Comparison of ENCODE assay signal across 8 cellular contexts in genomic region chr3:159322322-159322939, GRCh38.
A peak's percentile ranks its signal among the peaks of the same experiment; 100 is the strongest.
DNase-seq lines count a peak whose midpoint lies in the region; ATAC-seq and TF ChIP-seq lines count a peak whose summit lies in the region.

No MANE protein-coding gene starts in this region.

- H3K4me3 ChIP-seq in AG04450 (ENCODE audit: low read depth, low read length) (no peak overlapping the region), GM12875 (ENCODE audit: low read depth, low read length) (no peak overlapping the region), SK-N-MC (no peak overlapping the region), tibial artery (no peak overlapping the region)

- DNase-seq in AG04450 (ENCODE audit: low read depth, low spot score) (no peak), SK-N-MC (ENCODE audit: low read depth, low spot score) (peak; percentile 10), glutamatergic neuron (peak; percentile 84), Kasumi-1 (lab: John Stamatoyannopoulos, UW) (no peak), tibial artery (no peak)
- peak in 2 of 3 donors; percentile 3 to 9 for DNase-seq in stimulated activated CD4-positive, alpha-beta T cell treated with anti-CD3 and anti-CD28 coated beads, TNF-alpha, amount 100 ng/mL, for 48 hours (ENCODE audit: low read depth in 3 of 3)

- no peak overlapping the region for H3K4me3 Mint-ChIP-seq in glutamatergic neuron (ENCODE audit: unreplicated experiment)

- peak; percentile 72 for ATAC-seq in HG02981 (IDR thresholded peaks at IDR 0.05; ENCODE audit: unreplicated experiment)

- H3K4me1 Mint-ChIP-seq in glutamatergic neuron (ENCODE audit: low read depth, unreplicated experiment): no peaks in the 10 kb centered on the region

- TF ChIP-seq CTCF in AG04450 (IDR thresholded peaks at IDR 0.05; ENCODE audit: low read depth, low read length): peak; percentile 82
- TF ChIP-seq CTCF in GM12875 (IDR thresholded peaks at IDR 0.05; ENCODE audit: borderline replicate concordance, insufficient read depth, low read depth, low read length): peak; percentile 89
- peak; percentile 95 for TF ChIP-seq CTCF in glutamatergic neuron (IDR thresholded peaks at IDR 0.05; ENCODE audit: partially characterized antibody, unreplicated experiment)
- TF ChIP-seq CTCF in tibial artery (IDR thresholded peaks at IDR 0.05): peak in 1 of 2 experiments; percentile 34

- H3K27ac Mint-ChIP-seq in glutamatergic neuron (ENCODE audit: unreplicated experiment): no peak overlapping the region

- no peaks in the 10 kb centered on the region for H3K9me3 Mint-ChIP-seq in glutamatergic neuron (ENCODE audit: unreplicated experiment)

- no peak overlapping the region for H3K9ac ChIP-seq in SK-N-MC (ENCODE audit: insufficient read length)

- intact Hi-C loops in tibial artery (cut with DNase I; ENCODE audit: low total_unique reads): no loop called here

- peaks cover 2% of the 10 kb centered on the region for H3K27me3 Mint-ChIP-seq in glutamatergic neuron (ENCODE audit: unreplicated experiment)

- H3K36me3 ChIP-seq in SK-N-MC (ENCODE audit: insufficient read depth, low read length): no peaks in the 10 kb centered on the region
- no peaks in the 10 kb centered on the region for H3K36me3 ChIP-seq in tibial artery

- POLR2A ChIA-PET in AG04450 (lab: Yijun Ruan, JAX): no interaction called here

- CTCF ChIA-PET in AG04450 (lab: Charles Lee): interaction anchor here (0.6 to 4.0 kb wide), 14 partner anchors 9 to 684 kb away, joined by 3 to 33 read pairs (median 3); no protein-coding TSS in a partner anchor

- H3K27me3 ChIP-seq in AG04450 (ENCODE audit: control insufficient read depth, insufficient read depth, low read length) (peaks cover 2% of the 10 kb centered on the region), tibial artery (no peaks in the 10 kb centered on the region)

- no peaks in the 10 kb centered on the region for H3K4me1 ChIP-seq in tibial artery

- H3K27ac ChIP-seq in AG04450 (ENCODE audit: low read depth, low read length): no peak overlapping the region
- no peak overlapping the region for H3K27ac ChIP-seq in SK-N-MC
- H3K27ac ChIP-seq in tibial artery: no peak overlapping the region

- H3K36me3 Mint-ChIP-seq in glutamatergic neuron (ENCODE audit: unreplicated experiment): no peaks in the 10 kb centered on the region

- no peaks in the 10 kb centered on the region for H3K9me3 ChIP-seq in AG04450 (ENCODE audit: control insufficient read depth, insufficient read depth, low read length)
- H3K9me3 ChIP-seq in SK-N-MC (ENCODE audit: low read depth, low read length): no peaks in the 10 kb centered on the region
- no peaks in the 10 kb centered on the region for H3K9me3 ChIP-seq in tibial artery

Comparison
In these comparisons a context has a peak if more than half of its experiments do, and no peak if none do; other contexts are left out.
1. DNase-seq: peak in SK-N-MC (single experiment), glutamatergic neuron (single experiment) and stimulated activated CD4-positive, alpha-beta T cell treated with anti-CD3 and anti-CD28 coated beads, TNF-alpha, amount 100 ng/mL, for 48 hours (2 of 3); none in AG04450 (single experiment), Kasumi-1 (0 of 2) and tibial artery (0 of 2).